Comparison of ENCODE assay signal across 9 cellular contexts in genomic region chr2:101827246-101827645, GRCh38.
A peak's percentile ranks its signal among the peaks of the same experiment; 100 is the strongest.
DNase-seq lines count a peak whose midpoint lies in the region; ATAC-seq and TF ChIP-seq lines count a peak whose summit lies in the region.
"Had no signal": no experiment of that assay in that cellular context is flagged by ENCODE, and none has a peak within 500 bp of the region (broad histone marks: within the 10 kb centered on the region; RNA-seq: fewer than 3 reads in every experiment).

No MANE protein-coding gene starts in this region.

- no peaks in the 10 kb centered on the region for H3K9me3 Mint-ChIP-seq in osteocyte (ENCODE audit: unreplicated experiment)

- peaks cover 60% of the 10 kb centered on the region for H3K4me1 Mint-ChIP-seq in osteocyte (ENCODE audit: unreplicated experiment)

- DNase-seq in ELR (ENCODE audit: low read depth) (peak; percentile 96), RWPE1 (ENCODE audit: low spot score) (peak; percentile 86), epithelial cell of prostate (ENCODE audit: low read depth, low spot score) (peak; percentile 66), osteocyte (ENCODE audit: extremely low spot score, unreplicated experiment) (no peak), globus pallidus (ENCODE audit: low spot score) (no peak), cerebellar cortex (ENCODE audit: low spot score) (no peak)
- DNase-seq: NCI-H2171 treated with DMSO at 0.1 percent for 48 hours, WERI-Rb-1 had no signal

- H3K36me3 Mint-ChIP-seq in osteocyte (ENCODE audit: unreplicated experiment), result peaks cover 24% of the 10 kb centered on the region

- H3K27ac Mint-ChIP-seq in osteocyte (ENCODE audit: unreplicated experiment), result peak overlapping the region; percentile 69

- POLR2A ChIA-PET in RWPE1 (lab: Yijun Ruan, JAX; ENCODE audit: low non-redundant PET), result no interaction called here

- ATAC-seq in GM18502 (IDR thresholded peaks at IDR 0.05; ENCODE audit: poor library complexity, unreplicated experiment), result no peak

- no peak overlapping the region for H3K4me3 Mint-ChIP-seq in osteocyte (ENCODE audit: unreplicated experiment)

- TF ChIP-seq CTCF in RWPE1 (conservative IDR thresholded peaks at IDR 0.05; ENCODE audit: low read depth) (no peak), osteocyte (IDR thresholded peaks at IDR 0.05) (no peak)

- CTCF ChIA-PET in RWPE1 (lab: Yijun Ruan, JAX), result interaction anchor here (0.6 to 1.3 kb wide), 2 partner anchors 206 to 409 kb away, joined by 3 read pairs; no protein-coding TSS in a partner anchor

- H3K27ac ChIP-seq in RWPE1 (no peak overlapping the region), epithelial cell of prostate (peak overlapping the region; percentile 81)
- H3K27ac ChIP-seq: WERI-Rb-1 had no signal

- H3K27me3 Mint-ChIP-seq in osteocyte (ENCODE audit: unreplicated experiment), result no peaks in the 10 kb centered on the region

Comparison
In these comparisons a context has a peak if more than half of its experiments do, and no peak if none do; other contexts are left out.
1. DNase-seq: peak in ELR (single experiment), RWPE1 (single experiment) and epithelial cell of prostate (single experiment); none in osteocyte (single experiment), globus pallidus (single experiment) and cerebellar cortex (single experiment).